17 cellular contexts compared by ENCODE assay signal in the genomic region with DNA sequence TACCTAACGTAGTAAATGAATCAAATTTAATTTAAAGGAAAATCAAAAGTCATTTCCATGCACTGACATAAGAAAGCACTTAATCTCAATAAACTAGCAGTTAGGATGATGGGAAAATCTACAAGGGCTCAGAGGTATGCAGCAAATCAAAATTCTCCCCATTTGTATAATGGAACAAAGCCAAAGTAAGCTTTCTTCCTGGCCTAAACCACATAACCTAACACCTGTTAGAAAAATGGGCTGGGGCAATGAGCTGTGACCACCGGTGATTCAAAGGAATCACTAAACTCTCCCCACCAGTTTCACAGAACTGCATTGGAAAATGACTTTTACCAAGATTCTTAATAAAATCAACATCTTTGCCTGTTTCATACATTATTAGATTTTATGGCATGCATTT.
"Had no signal": no experiment of that assay in that cellular context is flagged by ENCODE, and none has a peak within 500 bp of the region (broad histone marks: within the 10 kb centered on the region; RNA-seq: fewer than 3 reads in every experiment).

No MANE protein-coding gene starts in this region.

- FAIRE-seq: bronchial epithelial cell had no signal

- ATAC-seq: left colon; natural killer cell treated with Interleukin-12 subunit alpha and Interleukin-12 subunit beta and Interleukin-15 and Interleukin-18, amount 100 ng/mL, for 72 hours; right lobe of liver; stimulated activated effector memory CD8-positive, alpha-beta T cell treated with anti-CD3 and anti-CD28 coated beads, Interleukin-12 subunit alpha, Interleukin-12 subunit beta, amount 100 ng/mL, for 72 hours had no signal

- H3K9me3 ChIP-seq: right lobe of liver, transverse colon had no signal

- H3K27ac ChIP-seq: right lobe of liver, transverse colon had no signal

- H3K36me3 ChIP-seq: right lobe of liver, transverse colon had no signal

- DNase-seq: activated CD4-positive, alpha-beta T cell treated with anti-CD3 and anti-CD28 coated beads for 1 hour; activated CD4-positive, alpha-beta T cell treated with anti-CD3 and anti-CD28 coated beads, Interleukin-2, amount 50 U/mL, for 48 hours; activated gamma-delta T cell treated with Interleukin-2 at 50 U/mL for 16 hours; activated naive CD8-positive, alpha-beta T cell treated with anti-CD3 and anti-CD28 coated beads for 36 hours; activated T-cell treated with anti-CD3 and anti-CD28 coated beads, Interleukin-2, amount 50 U/mL, for 48 hours; endodermal cell; erythroblast; hippocampal formation; left colon; mammary epithelial cell; nucleus accumbens; right lobe of liver; T1000; transverse colon had no signal

- H3K4me1 ChIP-seq: right lobe of liver, transverse colon had no signal

- H3K27me3 ChIP-seq: right lobe of liver, transverse colon had no signal

- H3K4me3 ChIP-seq: right lobe of liver, transverse colon had no signal
